In genomic region chr12:55718020-55718419, GRCh38 we compare ENCODE assay signal across 6 cellular contexts. TPM values are rescaled to one million over a fixed set of nuclear protein-coding genes. Genes with fewer than 3 reads are reported as not detected.
DNase-seq lines count a peak whose midpoint lies in the region; TF ChIP-seq lines count a peak whose summit lies in the region.

No MANE protein-coding gene starts in this region.

- no peak overlapping the region for H3K23ac ChIP-seq in neuronal stem cell (ENCODE audit: low read depth, low read length, poor library complexity)

- no peak overlapping the region for H4K91ac ChIP-seq in neuronal stem cell (ENCODE audit: low read depth, low read length, poor library complexity)

- H3K27ac ChIP-seq in neuronal stem cell (replicated peaks; ENCODE audit: low read length), result peak overlapping the region; percentile 93

- H3K27me3 Mint-ChIP-seq in brain, result peaks cover 9% of the 10 kb centered on the region

- peak overlapping the region; percentile 21 for H2BK120ac ChIP-seq in neuronal stem cell (ENCODE audit: low read depth, low read length)

- H3K9me3 Mint-ChIP-seq in brain, result peaks cover 0 to 6% (median 0%) of the 10 kb centered on the region in 5 experiments

- peaks cover 54% of the 10 kb centered on the region for H3K4me1 Mint-ChIP-seq in brain

- no peak overlapping the region for H2BK12ac ChIP-seq in neuronal stem cell (ENCODE audit: low read length)

- TF ChIP-seq CTCF in HFF-Myc (IDR thresholded peaks at IDR 0.05; ENCODE audit: low read depth, low read length, missing control alignments), result no peak
- no peak for TF ChIP-seq CTCF in brain (conservative IDR thresholded peaks at IDR 0.05)

- H3K79me1 ChIP-seq in neuronal stem cell (ENCODE audit: low read depth, low read length), result peaks cover 6% of the 10 kb centered on the region

- no peak overlapping the region for H3K14ac ChIP-seq in neuronal stem cell (ENCODE audit: low read length)

- peaks cover 26 to 29% of the 10 kb centered on the region in 2 donors for H3K4me1 ChIP-seq in neuronal stem cell (ENCODE audit: control insufficient read depth in 2 of 2, insufficient read depth in 1 of 2, low read depth in 1 of 2, low read length in 2 of 2)

- peak overlapping the region; percentile 85 for H3K4me2 ChIP-seq in neuronal stem cell (ENCODE audit: insufficient read depth, low read length, poor library complexity, severe bottlenecking)

- no peak overlapping the region for H4K8ac ChIP-seq in neuronal stem cell (ENCODE audit: low read depth, low read length)

- peak overlapping the region; percentile 81 for H3K18ac ChIP-seq in neuronal stem cell (ENCODE audit: low read length)

- H2AK5ac ChIP-seq in neuronal stem cell (ENCODE audit: low read depth, low read length), result peak overlapping the region; percentile 77

- H3K9ac ChIP-seq in neuronal stem cell (ENCODE audit: low read depth, low read length, poor library complexity), result peak overlapping the region; percentile 71

- peaks cover 5 to 30% of the 10 kb centered on the region in 2 donors for H3K36me3 ChIP-seq in neuronal stem cell (replicated peaks in 1 of 2; ENCODE audit: control insufficient read depth in 2 of 2, insufficient read depth in 2 of 2, low read length in 2 of 2)

- no peak overlapping the region for H3K4ac ChIP-seq in neuronal stem cell (ENCODE audit: low read length)

- no peaks in the 10 kb centered on the region for H3K9me3 ChIP-seq in neuronal stem cell (replicated peaks in 1 of 2; ENCODE audit: control insufficient read depth in 2 of 2, insufficient read depth in 1 of 2, low read depth in 1 of 2, low read length in 2 of 2)

- no peak overlapping the region for H2BK15ac ChIP-seq in neuronal stem cell (ENCODE audit: low read length)

- peak overlapping the region; percentile 69 to 98 (median 94) for H3K27ac Mint-ChIP-seq in brain

- H2AFZ ChIP-seq in neuronal stem cell (ENCODE audit: low read length), result peak overlapping the region; percentile 25

- no peak for DNase-seq in HFF-Myc (ENCODE audit: extremely low read depth, low read depth)
- no peak for DNase-seq in neuronal stem cell (ENCODE audit: low spot score)
- DNase-seq in islet precursor cell, result no peak
- no peak for DNase-seq in NCI-H2029 treated with DMSO at 0.1 percent for 48 hours (lab: John Stamatoyannopoulos, UW)
- DNase-seq in OCI-M1 (lab: John Stamatoyannopoulos, UW), result no peak

- no peaks in the 10 kb centered on the region for H3K36me3 Mint-ChIP-seq in brain

- H3K4me3 Mint-ChIP-seq in brain, result peak overlapping the region; percentile 86 to 95 (median 92)

- H3K4me3 ChIP-seq in HFF-Myc (replicated peaks; ENCODE audit: low read depth, low read length), result peak overlapping the region; percentile 70; the same call in 1 of the 2 replicates
- H3K4me3 ChIP-seq in neuronal stem cell (ENCODE audit: low read length in 2 of 2), result peak overlapping the region; percentile 31 to 79

- no peaks in the 10 kb centered on the region for H3K27me3 ChIP-seq in neuronal stem cell (ENCODE audit: control insufficient read depth in 3 of 3, insufficient read depth in 3 of 3, low read depth in 1 of 3, low read length in 3 of 3)

- peak overlapping the region; percentile 48 for H2BK5ac ChIP-seq in neuronal stem cell (ENCODE audit: low read length)

- no CpG with 5 or more reads among the region's 4 CpGs for WGBS in neuronal stem cell (ENCODE audit: extremely low coverage in 2 of 2, insufficient read length in 2 of 2, insufficient replicate concordance in 1 of 2), 2 donors

RNA-seq across cellular contexts. Expression of gene RDH5, which starts 2.2 kb away (rescaled TPM):
- 2.0 TPM for polyA plus RNA-seq in brain (ENCODE audit: insufficient read depth, low read depth, low replicate concordance)
- polyA plus RNA-seq in neuronal stem cell (2013, experiment 1 of 2), result 7.0 TPM
- polyA plus RNA-seq in neuronal stem cell (2013, experiment 2 of 2), result 6.2 TPM

RNA-seq across cellular contexts. Expression of gene BLOC1S1, which starts 2.2 kb away (rescaled TPM):
- polyA plus RNA-seq in brain (ENCODE audit: insufficient read depth, low read depth, low replicate concordance), result 257 TPM
- 97.5 TPM for polyA plus RNA-seq in neuronal stem cell (2013, experiment 1 of 2)
- polyA plus RNA-seq in neuronal stem cell (2013, experiment 2 of 2), result 97.1 TPM

RNA-seq across cellular contexts. Expression of gene ITGA7, which starts 10.3 kb away (rescaled TPM):
- polyA plus RNA-seq in brain (ENCODE audit: insufficient read depth, low read depth, low replicate concordance), result 17.4 TPM
- polyA plus RNA-seq in neuronal stem cell (2013, experiment 1 of 2), result 59.4 TPM
- polyA plus RNA-seq in neuronal stem cell (2013, experiment 2 of 2), result 56.0 TPM

RNA-seq across cellular contexts. Expression of gene CD63, which starts 10.8 kb away (rescaled TPM):
- polyA plus RNA-seq in brain (ENCODE audit: insufficient read depth, low read depth, low replicate concordance), result 568 TPM
- polyA plus RNA-seq in neuronal stem cell (2013, experiment 1 of 2), result 879 TPM
- 873 TPM for polyA plus RNA-seq in neuronal stem cell (2013, experiment 2 of 2)

RNA-seq across cellular contexts. Expression of gene GDF11, which starts 24.9 kb away (rescaled TPM):
- 26.9 TPM for polyA plus RNA-seq in brain (ENCODE audit: insufficient read depth, low read depth, low replicate concordance)
- polyA plus RNA-seq in neuronal stem cell (2013, experiment 1 of 2), result 26.1 TPM
- 26.4 TPM for polyA plus RNA-seq in neuronal stem cell (2013, experiment 2 of 2)
